1 cellular context compared by ENCODE assay signal in genomic region chr15:41417812-41418211, GRCh38.
TF ChIP-seq lines count a peak whose summit lies in the region.

No MANE protein-coding gene starts in this region.

TF ChIP-seq in IMR-90, 13 proteins besides CTCF, POLR2A, EP300 and RAD21 (continued from another document):
- TF ChIP-seq MXI1 (IDR thresholded peaks at IDR 0.05; ENCODE audit: borderline replicate concordance, low read depth, low read length), result no peak
- no peak for TF ChIP-seq NFE2L2 (IDR thresholded peaks at IDR 0.05; ENCODE audit: low read depth, low read length)
- TF ChIP-seq, protein P1, sequence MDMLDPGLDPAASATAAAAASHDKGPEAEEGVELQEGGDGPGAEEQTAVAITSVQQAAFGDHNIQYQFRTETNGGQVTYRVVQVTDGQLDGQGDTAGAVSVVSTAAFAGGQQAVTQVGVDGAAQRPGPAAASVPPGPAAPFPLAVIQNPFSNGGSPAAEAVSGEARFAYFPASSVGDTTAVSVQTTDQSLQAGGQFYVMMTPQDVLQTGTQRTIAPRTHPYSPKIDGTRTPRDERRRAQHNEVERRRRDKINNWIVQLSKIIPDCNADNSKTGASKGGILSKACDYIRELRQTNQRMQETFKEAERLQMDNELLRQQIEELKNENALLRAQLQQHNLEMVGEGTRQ (IDR thresholded peaks at IDR 0.05; ENCODE audit: low read depth, low read length), result no peak
- no peak for TF ChIP-seq SMC3 (IDR thresholded peaks at IDR 0.05; ENCODE audit: low read depth, low read length)
- no peak for TF ChIP-seq RFX5 (IDR thresholded peaks at IDR 0.05; ENCODE audit: low read depth, low read length)
- TF ChIP-seq BHLHE40 (IDR thresholded peaks at IDR 0.05; ENCODE audit: low read depth, low read length), result no peak
